In genomic region chr10:92290076-92290836, GRCh38 we compare ENCODE assay signal across 8 cellular contexts. TPM values are rescaled to one million over a fixed set of nuclear protein-coding genes. Genes with fewer than 3 reads are reported as not detected.
DNase-seq lines count a peak whose midpoint lies in the region; ATAC-seq and TF ChIP-seq lines count a peak whose summit lies in the region.

No MANE protein-coding gene starts in this region.

- peak overlapping the region; percentile 33 for H3K18ac ChIP-seq in neuronal stem cell (ENCODE audit: low read length)

- H2BK15ac ChIP-seq in neuronal stem cell (ENCODE audit: low read length): no peak overlapping the region

- H2BK12ac ChIP-seq in neuronal stem cell (ENCODE audit: low read length): no peak overlapping the region

- no peak overlapping the region for H4K91ac ChIP-seq in neuronal stem cell (ENCODE audit: low read depth, low read length, poor library complexity)

- H3K36me3 Mint-ChIP-seq in activated naive CD4-positive, alpha-beta T cell treated with anti-CD3 and anti-CD28 coated beads, Interleukin-2, amount 10 ng/mL, durations not matched to agents 7 days and 5 days: peaks cover 14% of the 10 kb centered on the region

- H3K79me1 ChIP-seq in neuronal stem cell (ENCODE audit: low read depth, low read length): peaks cover 9% of the 10 kb centered on the region

- no peak overlapping the region for H2AK5ac ChIP-seq in neuronal stem cell (ENCODE audit: low read depth, low read length)

- peaks cover 0 to 5% of the 10 kb centered on the region in 2 donors for H3K4me1 ChIP-seq in neuronal stem cell (ENCODE audit: control insufficient read depth in 2 of 2, insufficient read depth in 1 of 2, low read depth in 1 of 2, low read length in 2 of 2)

- no peak overlapping the region for H3K4ac ChIP-seq in neuronal stem cell (ENCODE audit: low read length)

- H2BK120ac ChIP-seq in neuronal stem cell (ENCODE audit: low read depth, low read length): no peak overlapping the region

- DNase-seq in AG10803 (ENCODE audit: low read depth): peak; percentile 38
- DNase-seq in NCI-H774 (lab: John Stamatoyannopoulos, UW): peak; percentile 69
- DNase-seq in activated naive CD4-positive, alpha-beta T cell treated with anti-CD3 and anti-CD28 coated beads, Interleukin-2, amount 10 ng/mL, durations not matched to agents 7 days and 5 days: no peak
- DNase-seq in germinal center (ENCODE audit: low spot score): peak; percentile 29
- peak; percentile 36 for DNase-seq in neuronal stem cell (ENCODE audit: low spot score)
- no peak for DNase-seq in islet precursor cell

- peak overlapping the region; percentile 50 for H3K27ac ChIP-seq in neuronal stem cell (replicated peaks; ENCODE audit: low read length)

- H4K8ac ChIP-seq in neuronal stem cell (ENCODE audit: low read depth, low read length): no peak overlapping the region

- peaks cover 34% of the 10 kb centered on the region for H3K4me1 Mint-ChIP-seq in activated naive CD4-positive, alpha-beta T cell treated with anti-CD3 and anti-CD28 coated beads, Interleukin-2, amount 10 ng/mL, durations not matched to agents 7 days and 5 days

- H3K27ac Mint-ChIP-seq in activated naive CD4-positive, alpha-beta T cell treated with anti-CD3 and anti-CD28 coated beads, Interleukin-2, amount 10 ng/mL, durations not matched to agents 7 days and 5 days: peak overlapping the region; percentile 74

- H3K27me3 Mint-ChIP-seq in activated naive CD4-positive, alpha-beta T cell treated with anti-CD3 and anti-CD28 coated beads, Interleukin-2, amount 10 ng/mL, durations not matched to agents 7 days and 5 days: peaks cover 4% of the 10 kb centered on the region

- H3K14ac ChIP-seq in neuronal stem cell (ENCODE audit: low read length): peak overlapping the region; percentile 10

- no peak overlapping the region for H2BK5ac ChIP-seq in neuronal stem cell (ENCODE audit: low read length)

- CTCF ChIA-PET in activated naive CD4-positive, alpha-beta T cell treated with anti-CD3 and anti-CD28 coated beads, Interleukin-2, amount 10 ng/mL, durations not matched to agents 7 days and 5 days (lab: Charles Lee): interaction anchor here (0.7 to 5.9 kb wide), 5 partner anchors 9 to 710 kb away, joined by 3 to 44 read pairs (median 5); no protein-coding TSS in a partner anchor

- peak overlapping the region; percentile 46 for H3K9ac ChIP-seq in neuronal stem cell (ENCODE audit: low read depth, low read length, poor library complexity)

- H3K4me3 ChIP-seq in AG10803 (ENCODE audit: low read length) (peak overlapping the region; percentile 92), neuronal stem cell (ENCODE audit: low read length in 2 of 2) (peak overlapping the region; percentile 99 to 100)

- H3K9me3 Mint-ChIP-seq in activated naive CD4-positive, alpha-beta T cell treated with anti-CD3 and anti-CD28 coated beads, Interleukin-2, amount 10 ng/mL, durations not matched to agents 7 days and 5 days: no peaks in the 10 kb centered on the region

- no peaks in the 10 kb centered on the region for H3K9me3 ChIP-seq in neuronal stem cell (replicated peaks in 1 of 2; ENCODE audit: control insufficient read depth in 2 of 2, insufficient read depth in 1 of 2, low read depth in 1 of 2, low read length in 2 of 2)

- H3K36me3 ChIP-seq in neuronal stem cell (replicated peaks in 1 of 2; ENCODE audit: control insufficient read depth in 2 of 2, insufficient read depth in 2 of 2, low read length in 2 of 2): peaks cover 2 to 27% of the 10 kb centered on the region in 2 donors

- H2AFZ ChIP-seq in neuronal stem cell (ENCODE audit: low read length): peak overlapping the region; percentile 99

- peak overlapping the region; percentile 95 for H3K4me3 Mint-ChIP-seq in activated naive CD4-positive, alpha-beta T cell treated with anti-CD3 and anti-CD28 coated beads, Interleukin-2, amount 10 ng/mL, durations not matched to agents 7 days and 5 days

- peak; percentile 7 for ATAC-seq in GM18508 (IDR thresholded peaks at IDR 0.05; ENCODE audit: insufficient read depth, unreplicated experiment)
- peak; percentile 5 for ATAC-seq in HG03139 (IDR thresholded peaks at IDR 0.05; ENCODE audit: unreplicated experiment)

- peak overlapping the region; percentile 55 for H3K4me2 ChIP-seq in neuronal stem cell (ENCODE audit: insufficient read depth, low read length, poor library complexity, severe bottlenecking)

- no CpG with 5 or more reads among the region's 33 CpGs for WGBS in neuronal stem cell (ENCODE audit: extremely low coverage in 2 of 2, insufficient read length in 2 of 2, insufficient replicate concordance in 1 of 2), 2 donors

- no peaks in the 10 kb centered on the region for H3K27me3 ChIP-seq in neuronal stem cell (ENCODE audit: control insufficient read depth in 3 of 3, insufficient read depth in 3 of 3, low read depth in 1 of 3, low read length in 3 of 3)

- no peak for TF ChIP-seq CTCF in AG10803 (conservative IDR thresholded peaks at IDR 0.05; ENCODE audit: low read length)

- no peak overlapping the region for H3K23ac ChIP-seq in neuronal stem cell (ENCODE audit: low read depth, low read length, poor library complexity)

RNA-seq across cellular contexts. Expression of gene CPEB3, which starts 0.6 kb away (rescaled TPM):
- 0.71 TPM for polyA plus RNA-seq in neuronal stem cell (2013, experiment 1 of 2)
- polyA plus RNA-seq in neuronal stem cell (2013, experiment 2 of 2): 0.65 TPM

RNA-seq across cellular contexts. Expression of gene MARCHF5, which starts 0.7 kb away (rescaled TPM):
- 31.2 TPM for polyA plus RNA-seq in neuronal stem cell (2013, experiment 1 of 2)
- 29.9 TPM for polyA plus RNA-seq in neuronal stem cell (2013, experiment 2 of 2)

Comparison
In these comparisons a context has a peak if more than half of its experiments do, and no peak if none do; other contexts are left out.
1. DNase-seq: peak in AG10803 (single experiment), NCI-H774 (single experiment), germinal center (single experiment) and neuronal stem cell (single experiment); none in activated naive CD4-positive, alpha-beta T cell treated with anti-CD3 and anti-CD28 coated beads, Interleukin-2, amount 10 ng/mL, durations not matched to agents 7 days and 5 days (single experiment) and islet precursor cell (single experiment).